Comparison of ENCODE assay signal across 1 cellular context in genomic region chr5:44952376-44952775, GRCh38.
TF ChIP-seq lines count a peak whose summit lies in the region.

No MANE protein-coding gene starts in this region.

TF ChIP-seq in SK-N-SH treated with all-trans-retinoic acid at 6 μM for 48 hours, 23 proteins besides CTCF, POLR2A, EP300 and RAD21 (continued from another document):
- TF ChIP-seq, protein P1, sequence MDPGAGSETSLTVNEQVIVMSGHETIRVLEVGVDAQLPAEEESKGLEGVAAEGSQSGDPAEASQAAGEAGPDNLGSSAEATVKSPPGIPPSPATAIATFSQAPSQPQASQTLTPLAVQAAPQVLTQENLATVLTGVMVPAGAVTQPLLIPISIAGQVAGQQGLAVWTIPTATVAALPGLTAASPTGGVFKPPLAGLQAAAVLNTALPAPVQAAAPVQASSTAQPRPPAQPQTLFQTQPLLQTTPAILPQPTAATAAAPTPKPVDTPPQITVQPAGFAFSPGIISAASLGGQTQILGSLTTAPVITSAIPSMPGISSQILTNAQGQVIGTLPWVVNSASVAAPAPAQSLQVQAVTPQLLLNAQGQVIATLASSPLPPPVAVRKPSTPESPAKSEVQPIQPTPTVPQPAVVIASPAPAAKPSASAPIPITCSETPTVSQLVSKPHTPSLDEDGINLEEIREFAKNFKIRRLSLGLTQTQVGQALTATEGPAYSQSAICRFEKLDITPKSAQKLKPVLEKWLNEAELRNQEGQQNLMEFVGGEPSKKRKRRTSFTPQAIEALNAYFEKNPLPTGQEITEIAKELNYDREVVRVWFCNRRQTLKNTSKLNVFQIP (CRISPR knock-in tag; IDR thresholded peaks at IDR 0.05; ENCODE audit: borderline replicate concordance, low read depth) = no peak
- TF ChIP-seq ZNF70 (CRISPR knock-in tag; IDR thresholded peaks at IDR 0.05) = no peak
- TF ChIP-seq PPARA (CRISPR knock-in tag; IDR thresholded peaks at IDR 0.05; ENCODE audit: borderline replicate concordance) = no peak
